9 cellular contexts compared by ENCODE assay signal in the genomic region with DNA sequence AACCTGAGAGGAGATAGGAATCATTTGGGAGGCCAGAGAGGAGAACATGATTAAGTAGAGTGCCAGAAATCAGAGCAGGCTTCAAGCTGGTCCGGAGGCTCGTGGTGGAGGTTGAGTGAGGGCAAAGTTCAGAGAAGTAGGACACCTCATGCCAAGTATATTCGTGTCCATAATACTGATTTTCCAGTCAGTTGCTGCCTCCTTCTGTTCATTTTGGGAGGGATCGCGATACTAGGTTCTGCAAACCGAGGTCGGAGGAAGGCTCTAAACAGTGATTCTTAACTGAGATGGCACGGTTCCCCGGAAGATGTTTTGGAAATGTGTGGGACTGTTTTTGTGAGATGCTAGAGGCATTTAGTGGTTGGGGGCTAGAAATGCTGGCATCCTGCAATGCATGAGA. TPM values are rescaled to one million over a fixed set of nuclear protein-coding genes. Genes with fewer than 3 reads are reported as not detected.
DNase-seq lines count a peak whose midpoint lies in the region; ATAC-seq and TF ChIP-seq lines count a peak whose summit lies in the region.
"Had no signal": no experiment of that assay in that cellular context is flagged by ENCODE, and none has a peak within 500 bp of the region (broad histone marks: within the 10 kb centered on the region; RNA-seq: fewer than 3 reads in every experiment).

No MANE protein-coding gene starts in this region.

- intact Hi-C loops in activated CD4-positive, alpha-beta memory T cell treated with anti-CD3 and anti-CD28 coated beads for 36 hours (cut with micrococcal nuclease), result loop anchor here (1.0 kb wide), 2 partner anchors 93 to 146 kb away; no protein-coding TSS in a partner anchor
- intact Hi-C loops in heart right ventricle (cut with DNase I), result loop anchor here (1.0 to 10.0 kb wide), 9 partner anchors 61 to 194 kb away; a partner anchor contains a TSS

- POLR2A ChIA-PET in activated CD4-positive, alpha-beta memory T cell treated with anti-CD3 and anti-CD28 coated beads for 36 hours (lab: Charles Lee), result interaction anchor here (0.7 kb wide), 1 partner anchor 119 kb away, joined by 3 read pairs; no protein-coding TSS in a partner anchor

- CTCF ChIA-PET in activated CD4-positive, alpha-beta memory T cell treated with anti-CD3 and anti-CD28 coated beads for 36 hours (lab: Charles Lee), result interaction anchor here (0.7 to 6.9 kb wide), 18 partner anchors 11 to 483 kb away, joined by 3 to 82 read pairs (median 5); a partner anchor contains a TSS

- peak; percentile 55 to 83 (median 78) for ATAC-seq in heart right ventricle
- ATAC-seq in stimulated activated effector memory CD8-positive, alpha-beta T cell treated with anti-CD3 and anti-CD28 coated beads, Interleukin-12 subunit alpha, Interleukin-12 subunit beta, amount 100 ng/mL, for 72 hours, result peak; percentile 89
- no peak for ATAC-seq in GM21367 (IDR thresholded peaks at IDR 0.05; ENCODE audit: unreplicated experiment)

- peaks cover 0 to 6% (median 0%) of the 10 kb centered on the region in 7 donors for H3K27me3 ChIP-seq in heart right ventricle

- peaks cover 2% of the 10 kb centered on the region for H3K9me3 Mint-ChIP-seq in activated CD4-positive, alpha-beta memory T cell treated with anti-CD3 and anti-CD28 coated beads for 36 hours
- H3K9me3 Mint-ChIP-seq in stimulated activated effector memory CD8-positive, alpha-beta T cell treated with anti-CD3 and anti-CD28 coated beads, Interleukin-12 subunit alpha, Interleukin-12 subunit beta, amount 100 ng/mL, for 72 hours, result no peaks in the 10 kb centered on the region
- peaks cover 2% of the 10 kb centered on the region for H3K9me3 Mint-ChIP-seq in glutamatergic neuron (ENCODE audit: unreplicated experiment)

- DNase-seq in GF-D8 (lab: John Stamatoyannopoulos, UW) (peak; percentile 72), LoVo (ENCODE audit: low spot score) (peak; percentile 81), heart right ventricle (peak in 1 of 2 donors; percentile 22), glutamatergic neuron (no peak), NCI-H1092 (lab: John Stamatoyannopoulos, UW) (no peak)
- peak; percentile 61 for DNase-seq in activated CD4-positive, alpha-beta memory T cell treated with anti-CD3 and anti-CD28 coated beads for 36 hours
- DNase-seq in stimulated activated effector memory CD8-positive, alpha-beta T cell treated with anti-CD3 and anti-CD28 coated beads, Interleukin-12 subunit alpha, Interleukin-12 subunit beta, amount 100 ng/mL, for 72 hours (ENCODE audit: low spot score in 2 of 2), result no peak

- no peaks in the 10 kb centered on the region for H3K9me3 ChIP-seq in heart right ventricle

- no peaks in the 10 kb centered on the region for H3K27me3 Mint-ChIP-seq in activated CD4-positive, alpha-beta memory T cell treated with anti-CD3 and anti-CD28 coated beads for 36 hours
- no peaks in the 10 kb centered on the region for H3K27me3 Mint-ChIP-seq in glutamatergic neuron (ENCODE audit: unreplicated experiment)

- 19 to 25% methylated on average over 9 of the region's 9 CpGs for WGBS in heart right ventricle, 2 donors

- no peak overlapping the region for H3K4me3 Mint-ChIP-seq in activated CD4-positive, alpha-beta memory T cell treated with anti-CD3 and anti-CD28 coated beads for 36 hours
- no peak overlapping the region for H3K4me3 Mint-ChIP-seq in stimulated activated effector memory CD8-positive, alpha-beta T cell treated with anti-CD3 and anti-CD28 coated beads, Interleukin-12 subunit alpha, Interleukin-12 subunit beta, amount 100 ng/mL, for 72 hours
- no peak overlapping the region for H3K4me3 Mint-ChIP-seq in glutamatergic neuron (ENCODE audit: unreplicated experiment)

- H3K27ac Mint-ChIP-seq in activated CD4-positive, alpha-beta memory T cell treated with anti-CD3 and anti-CD28 coated beads for 36 hours, result peak overlapping the region; percentile 23
- H3K27ac Mint-ChIP-seq in stimulated activated effector memory CD8-positive, alpha-beta T cell treated with anti-CD3 and anti-CD28 coated beads, Interleukin-12 subunit alpha, Interleukin-12 subunit beta, amount 100 ng/mL, for 72 hours, result no peak overlapping the region
- H3K27ac Mint-ChIP-seq in glutamatergic neuron (ENCODE audit: unreplicated experiment), result no peak overlapping the region

- H3K4me1 ChIP-seq in heart right ventricle, result no peaks in the 10 kb centered on the region

- H3K36me3 ChIP-seq in heart right ventricle, result no peaks in the 10 kb centered on the region

- peak overlapping the region in 1 of 10 donors; percentile 8 for H3K4me3 ChIP-seq in heart right ventricle

- no peak overlapping the region for H3K27ac ChIP-seq in heart right ventricle

- H3K36me3 Mint-ChIP-seq in activated CD4-positive, alpha-beta memory T cell treated with anti-CD3 and anti-CD28 coated beads for 36 hours, result no peaks in the 10 kb centered on the region
- no peaks in the 10 kb centered on the region for H3K36me3 Mint-ChIP-seq in stimulated activated effector memory CD8-positive, alpha-beta T cell treated with anti-CD3 and anti-CD28 coated beads, Interleukin-12 subunit alpha, Interleukin-12 subunit beta, amount 100 ng/mL, for 72 hours
- no peaks in the 10 kb centered on the region for H3K36me3 Mint-ChIP-seq in glutamatergic neuron (ENCODE audit: unreplicated experiment)

- H3K4me1 Mint-ChIP-seq in activated CD4-positive, alpha-beta memory T cell treated with anti-CD3 and anti-CD28 coated beads for 36 hours (ENCODE audit: low read depth), result peaks cover 14% of the 10 kb centered on the region
- H3K4me1 Mint-ChIP-seq in stimulated activated effector memory CD8-positive, alpha-beta T cell treated with anti-CD3 and anti-CD28 coated beads, Interleukin-12 subunit alpha, Interleukin-12 subunit beta, amount 100 ng/mL, for 72 hours, result peaks cover 15% of the 10 kb centered on the region
- peaks cover 2% of the 10 kb centered on the region for H3K4me1 Mint-ChIP-seq in glutamatergic neuron (ENCODE audit: low read depth, unreplicated experiment)

- peak in 8 of 9 donors; percentile 11 to 64 (median 55) for TF ChIP-seq CTCF in heart right ventricle (IDR thresholded peaks at IDR 0.05)
- no peak for TF ChIP-seq CTCF in glutamatergic neuron (IDR thresholded peaks at IDR 0.05; ENCODE audit: partially characterized antibody, unreplicated experiment)

RNA-seq across cellular contexts. Expression of a gene that starts 13.6 kb away (rescaled TPM):
- total RNA-seq in activated CD4-positive, alpha-beta memory T cell treated with anti-CD3 and anti-CD28 coated beads for 36 hours, result 100 to 1,000 TPM; 476 to 488 TPM
- total RNA-seq in heart right ventricle (10 to 100 TPM in 1 of 10 donors, 1 to 10 TPM in 1, under 1 TPM in 6, not detected in 2; 0.17 to 12.2 (median 0.59) TPM), glutamatergic neuron (ENCODE audit: unreplicated experiment) (not detected)
- polyA plus RNA-seq in heart right ventricle, result under 1 TPM; 0.37 to 0.62 TPM
- total RNA-seq: NCI-H460 had no signal

RNA-seq across cellular contexts. Expression of a gene that starts 26.8 kb away (rescaled TPM):
- total RNA-seq in activated CD4-positive, alpha-beta memory T cell treated with anti-CD3 and anti-CD28 coated beads for 36 hours, result 10 to 100 TPM; 15.8 to 17.8 TPM
- 10 to 100 TPM in 8 of 10 donors, 1 to 10 TPM in 2; 4.0 to 23.4 (median 13.0) TPM for total RNA-seq in heart right ventricle
- 1 to 10 TPM; 8.7 to 8.8 TPM for polyA plus RNA-seq in heart right ventricle
- not detected for total RNA-seq in glutamatergic neuron (ENCODE audit: unreplicated experiment)

RNA-seq across cellular contexts. Expression of a gene that starts 38.8 kb away (rescaled TPM):
- 10 to 100 TPM; 47.3 to 49.0 TPM for total RNA-seq in activated CD4-positive, alpha-beta memory T cell treated with anti-CD3 and anti-CD28 coated beads for 36 hours
- 1 to 10 TPM; 1.9 to 4.2 (median 2.7) TPM for total RNA-seq in heart right ventricle
- 1 to 10 TPM; 1.7 to 2.3 TPM for polyA plus RNA-seq in heart right ventricle
- 0.54 TPM for total RNA-seq in glutamatergic neuron (ENCODE audit: unreplicated experiment)

RNA-seq across cellular contexts. Expression of a gene that starts 51.6 kb away (rescaled TPM):
- 100 to 1,000 TPM; 321 to 346 TPM for total RNA-seq in activated CD4-positive, alpha-beta memory T cell treated with anti-CD3 and anti-CD28 coated beads for 36 hours
- total RNA-seq in heart right ventricle (1 to 10 TPM in 3 of 10 donors, under 1 TPM in 2, not detected in 5; 0.31 to 6.3 (median 1.1) TPM), glutamatergic neuron (ENCODE audit: unreplicated experiment) (not detected)
- under 1 TPM in 1 of 2 donors, not detected in 1; 0.54 TPM for polyA plus RNA-seq in heart right ventricle
- total RNA-seq: NCI-H460 had no signal

RNA-seq across cellular contexts. Expression of a gene that starts 53.2 kb away (rescaled TPM):
- total RNA-seq in activated CD4-positive, alpha-beta memory T cell treated with anti-CD3 and anti-CD28 coated beads for 36 hours, result 100 to 1,000 TPM; 137 to 138 TPM
- total RNA-seq in heart right ventricle (1 to 10 TPM in 1 of 10 donors, under 1 TPM in 5, not detected in 4; 0.21 to 5.7 (median 0.41) TPM), glutamatergic neuron (ENCODE audit: unreplicated experiment) (0.39 TPM)
- polyA plus RNA-seq in heart right ventricle, result under 1 TPM in 1 of 2 donors, not detected in 1; 0.06 TPM
- total RNA-seq: NCI-H460 had no signal

Comparison
In these comparisons a context has a peak if more than half of its experiments do, and no peak if none do; other contexts are left out.
1. DNase-seq: peak in GF-D8 (single experiment), LoVo (single experiment) and activated CD4-positive, alpha-beta memory T cell treated with anti-CD3 and anti-CD28 coated beads for 36 hours (single experiment); none in stimulated activated effector memory CD8-positive, alpha-beta T cell treated with anti-CD3 and anti-CD28 coated beads, Interleukin-12 subunit alpha, Interleukin-12 subunit beta, amount 100 ng/mL, for 72 hours (0 of 2), glutamatergic neuron (single experiment) and NCI-H1092 (single experiment).
2. RNA of a gene that starts 13.6 kb away (total RNA-seq): 476 to 488 TPM in activated CD4-positive, alpha-beta memory T cell treated with anti-CD3 and anti-CD28 coated beads for 36 hours; 0.17 to 12.2 TPM in heart right ventricle and not detected in glutamatergic neuron (single experiment); every median in the first group is over 10 times any median in the second.
3. RNA of a gene that starts 38.8 kb away (total RNA-seq): 47.3 to 49.0 TPM in activated CD4-positive, alpha-beta memory T cell treated with anti-CD3 and anti-CD28 coated beads for 36 hours; 1.9 to 4.2 TPM in heart right ventricle and 0.54 TPM in glutamatergic neuron (single experiment); every median in the first group is over 4 times any median in the second.